In the genomic region with DNA sequence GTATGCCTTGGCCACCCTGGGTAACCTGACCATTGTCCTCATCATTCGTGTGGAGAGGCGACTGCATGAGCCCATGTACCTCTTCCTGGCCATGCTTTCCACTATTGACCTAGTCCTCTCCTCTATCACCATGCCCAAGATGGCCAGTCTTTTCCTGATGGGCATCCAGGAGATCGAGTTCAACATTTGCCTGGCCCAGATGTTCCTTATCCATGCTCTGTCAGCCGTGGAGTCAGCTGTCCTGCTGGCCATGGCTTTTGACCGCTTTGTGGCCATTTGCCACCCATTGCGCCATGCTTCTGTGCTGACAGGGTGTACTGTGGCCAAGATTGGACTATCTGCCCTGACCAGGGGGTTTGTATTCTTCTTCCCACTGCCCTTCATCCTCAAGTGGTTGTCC, we compare ENCODE assay signal across 38 cellular contexts. TPM values are rescaled to one million over a fixed set of nuclear protein-coding genes. Genes with fewer than 3 reads are reported as not detected.
"Had no signal": no experiment of that assay in that cellular context is flagged by ENCODE, and none has a peak within 500 bp of the region (broad histone marks: within the 10 kb centered on the region; RNA-seq: fewer than 3 reads in every experiment).

No MANE protein-coding gene starts in this region.

- H3K4me3 ChIP-seq: MG63 had no signal

- H3K27me3 ChIP-seq: MG63 had no signal

- H3K9ac ChIP-seq: KMS-11 had no signal

- DNase-seq: Karpas-422, Kasumi-1, MG63, MM.1S, MV-4-11, NCI-H1048, NCI-H1092, NCI-H1092 treated with DMSO at 0.1 percent for 48 hours, NCI-H1105, NCI-H1105 treated with DMSO at 0.1 percent for 48 hours, NCI-H1417, NCI-H1417 treated with DMSO at 0.1 percent for 48 hours, NCI-H1436, NCI-H1436 treated with DMSO at 0.1 percent for 48 hours, NCI-H146, NCI-H1694, NCI-H1694 treated with DMSO at 0.1 percent for 48 hours, NCI-H187, NCI-H187 treated with DMSO at 0.1 percent for 48 hours, NCI-H1930, NCI-H2029, NCI-H2029 treated with DMSO at 0.1 percent for 48 hours, NCI-H2081, NCI-H2081 treated with DMSO at 0.1 percent for 48 hours, NCI-H2107, NCI-H2171, NCI-H2171 treated with DMSO at 0.1 percent for 48 hours, NCI-H2227 treated with DMSO at 0.1 percent for 48 hours, NCI-H226, NCI-H345, NCI-H446, NCI-H446 treated with DMSO at 0.1 percent for 48 hours, NCI-H510A had no signal

- H3K36me3 ChIP-seq: MG63 had no signal

- H3K9me3 ChIP-seq: MG63 had no signal

- H3K4me2 ChIP-seq: KMS-11 had no signal

- H3K27ac ChIP-seq: KMS-11 had no signal

RNA-seq across cellular contexts. Expression of a gene that starts 2.7 kb away (rescaled TPM):
- total RNA-seq: LHCN-M2, M059J, MCF 10A, NCI-H460 had no signal

RNA-seq across cellular contexts. Expression of a gene that starts 3.9 kb away (rescaled TPM):
- total RNA-seq: LHCN-M2, M059J, MCF 10A, NCI-H460 had no signal

RNA-seq across cellular contexts. Expression of a gene that starts 46.1 kb away (rescaled TPM):
- total RNA-seq: LHCN-M2, M059J, MCF 10A, NCI-H460 had no signal

RNA-seq across cellular contexts. Expression of a gene that starts 57.7 kb away (rescaled TPM):
- total RNA-seq: LHCN-M2, M059J, MCF 10A, NCI-H460 had no signal
